In the genomic region with DNA sequence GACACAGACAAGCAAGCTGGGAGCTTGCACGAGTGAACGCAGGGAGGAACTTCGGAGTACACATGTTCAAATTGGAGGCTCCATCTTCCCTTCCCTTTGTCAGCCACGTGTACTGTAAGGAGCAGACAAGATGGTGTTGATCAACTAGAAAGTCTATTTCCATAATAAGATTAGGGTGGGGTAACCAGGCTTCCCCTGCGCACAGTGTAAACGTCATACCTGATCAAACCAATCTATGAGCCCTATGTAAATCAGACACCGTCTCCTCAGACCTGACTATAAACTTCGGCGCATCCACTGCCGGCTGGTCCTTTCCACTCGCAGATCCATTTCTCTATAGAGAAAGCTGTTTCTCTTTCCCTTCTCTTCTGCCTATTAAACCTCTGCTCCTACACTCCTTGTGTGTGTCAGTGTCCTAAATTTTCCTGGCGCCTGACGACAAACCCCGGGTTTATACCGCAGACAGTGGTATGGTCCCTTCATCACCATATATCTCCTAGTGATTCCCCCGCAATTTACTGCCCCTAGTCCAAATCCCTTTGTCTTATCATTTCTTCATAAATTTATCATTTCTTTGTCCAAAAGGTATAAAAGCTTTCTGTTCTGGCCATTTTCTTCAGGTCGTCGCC, we compare ENCODE assay signal across 12 cellular contexts. TPM values are rescaled to one million over a fixed set of nuclear protein-coding genes. Genes with fewer than 3 reads are reported as not detected.
DNase-seq lines count a peak whose midpoint lies in the region; ATAC-seq and TF ChIP-seq lines count a peak whose summit lies in the region.
"Had no signal": no experiment of that assay in that cellular context is flagged by ENCODE, and none has a peak within 500 bp of the region (broad histone marks: within the 10 kb centered on the region; RNA-seq: fewer than 3 reads in every experiment).

No MANE protein-coding gene starts in this region.

- no peak overlapping the region for H3K14ac ChIP-seq in neuronal stem cell (ENCODE audit: low read length)

- H3K27ac ChIP-seq in VCaP, result peak overlapping the region; percentile 98
- no peak overlapping the region for H3K27ac ChIP-seq in neuronal stem cell (replicated peaks; ENCODE audit: low read length)

- H3K4me2 ChIP-seq in neuronal stem cell (ENCODE audit: insufficient read depth, low read length, poor library complexity, severe bottlenecking), result no peak overlapping the region

- no CpG with 5 or more reads among the region's 18 CpGs for WGBS in neuronal stem cell (ENCODE audit: extremely low coverage in 2 of 2, insufficient read length in 2 of 2, insufficient replicate concordance in 1 of 2), 2 donors

- no peak overlapping the region for H3K23ac ChIP-seq in neuronal stem cell (ENCODE audit: low read depth, low read length, poor library complexity)

- no peak overlapping the region for H4K91ac ChIP-seq in neuronal stem cell (ENCODE audit: low read depth, low read length, poor library complexity)

- no peak overlapping the region for H3K4ac ChIP-seq in neuronal stem cell (ENCODE audit: low read length)

- H3K36me3 ChIP-seq in neuronal stem cell (replicated peaks in 1 of 2; ENCODE audit: control insufficient read depth in 2 of 2, insufficient read depth in 2 of 2, low read length in 2 of 2), result no peaks in the 10 kb centered on the region

- no peak overlapping the region for H3K9ac ChIP-seq in neuronal stem cell (ENCODE audit: low read depth, low read length, poor library complexity)

- H2BK15ac ChIP-seq in neuronal stem cell (ENCODE audit: low read length), result no peak overlapping the region

- H2BK12ac ChIP-seq in neuronal stem cell (ENCODE audit: low read length), result no peak overlapping the region

- no peak for ATAC-seq in GM21825 (IDR thresholded peaks at IDR 0.05; ENCODE audit: unreplicated experiment)
- no peak for ATAC-seq in activated naive CD4-positive, alpha-beta T cell treated with anti-CD3 and anti-CD28 coated beads, Interleukin-2, amount 50 U/mL, for 72 hours

- DNase-seq in D341Med (ENCODE audit: low spot score) (peak; percentile 80), NCI-H2081 (lab: John Stamatoyannopoulos, UW) (peak; percentile 70 to 83), neuronal stem cell (ENCODE audit: low spot score) (no peak), cortex of kidney (lab: John Stamatoyannopoulos, UW) (no peak), NAMALWA (ENCODE audit: low spot score) (no peak)
- no peak for DNase-seq in activated naive CD4-positive, alpha-beta T cell treated with anti-CD3 and anti-CD28 coated beads, Interleukin-2, amount 50 U/mL, for 72 hours (ENCODE audit: low spot score in 2 of 2)
- DNase-seq: activated T-cell treated with anti-CD3 and anti-CD28 coated beads for 4 hours, GF-D8, midbrain, NCI-H1417 had no signal

- no peaks in the 10 kb centered on the region for H3K9me3 Mint-ChIP-seq in activated naive CD4-positive, alpha-beta T cell treated with anti-CD3 and anti-CD28 coated beads, Interleukin-2, amount 50 U/mL, for 72 hours

- no peak overlapping the region for H3K4me3 ChIP-seq in neuronal stem cell (ENCODE audit: low read length in 2 of 2)

- no peak overlapping the region for H2BK5ac ChIP-seq in neuronal stem cell (ENCODE audit: low read length)

- H3K4me1 ChIP-seq in neuronal stem cell (ENCODE audit: control insufficient read depth in 2 of 2, insufficient read depth in 1 of 2, low read depth in 1 of 2, low read length in 2 of 2), result peaks cover 0 to 2% of the 10 kb centered on the region in 2 donors

- H3K27me3 ChIP-seq in neuronal stem cell (ENCODE audit: control insufficient read depth in 3 of 3, insufficient read depth in 3 of 3, low read depth in 1 of 3, low read length in 3 of 3), result no peaks in the 10 kb centered on the region

- H3K27ac Mint-ChIP-seq in activated naive CD4-positive, alpha-beta T cell treated with anti-CD3 and anti-CD28 coated beads, Interleukin-2, amount 50 U/mL, for 72 hours, result no peak overlapping the region

- H3K79me1 ChIP-seq in neuronal stem cell (ENCODE audit: low read depth, low read length), result no peaks in the 10 kb centered on the region

- H3K18ac ChIP-seq in neuronal stem cell (ENCODE audit: low read length), result no peak overlapping the region

- H4K8ac ChIP-seq in neuronal stem cell (ENCODE audit: low read depth, low read length), result no peak overlapping the region

- H2AK5ac ChIP-seq in neuronal stem cell (ENCODE audit: low read depth, low read length), result no peak overlapping the region

- H2BK120ac ChIP-seq in neuronal stem cell (ENCODE audit: low read depth, low read length), result no peak overlapping the region

- no peaks in the 10 kb centered on the region for H3K36me3 Mint-ChIP-seq in activated naive CD4-positive, alpha-beta T cell treated with anti-CD3 and anti-CD28 coated beads, Interleukin-2, amount 50 U/mL, for 72 hours

- TF ChIP-seq CTCF in VCaP (conservative IDR thresholded peaks at IDR 0.05), result no peak

- H2AFZ ChIP-seq in neuronal stem cell (ENCODE audit: low read length), result peak overlapping the region; percentile 72

- H3K9me3 ChIP-seq in neuronal stem cell (replicated peaks in 1 of 2; ENCODE audit: control insufficient read depth in 2 of 2, insufficient read depth in 1 of 2, low read depth in 1 of 2, low read length in 2 of 2), result no peaks in the 10 kb centered on the region

RNA-seq across cellular contexts. Expression of a gene that starts 7.5 kb away (rescaled TPM):
- 0.81 TPM for polyA plus RNA-seq in neuronal stem cell (2013, experiment 1 of 2)
- polyA plus RNA-seq in neuronal stem cell (2013, experiment 2 of 2), result 0.65 TPM
- total RNA-seq in activated naive CD4-positive, alpha-beta T cell treated with anti-CD3 and anti-CD28 coated beads, Interleukin-2, amount 50 U/mL, for 72 hours, result 1 to 10 TPM in 1 of 2 donors, under 1 TPM in 1; 0.78 to 1.3 TPM

Comparison
In these comparisons a context has a peak if more than half of its experiments do, and no peak if none do; other contexts are left out.
1. DNase-seq: peak in D341Med (single experiment) and NCI-H2081 (2 of 2); none in neuronal stem cell (single experiment), activated naive CD4-positive, alpha-beta T cell treated with anti-CD3 and anti-CD28 coated beads, Interleukin-2, amount 50 U/mL, for 72 hours (0 of 2), cortex of kidney (single experiment) and NAMALWA (single experiment).